ENCODE assay signal across 10 cellular contexts in the genomic region with DNA sequence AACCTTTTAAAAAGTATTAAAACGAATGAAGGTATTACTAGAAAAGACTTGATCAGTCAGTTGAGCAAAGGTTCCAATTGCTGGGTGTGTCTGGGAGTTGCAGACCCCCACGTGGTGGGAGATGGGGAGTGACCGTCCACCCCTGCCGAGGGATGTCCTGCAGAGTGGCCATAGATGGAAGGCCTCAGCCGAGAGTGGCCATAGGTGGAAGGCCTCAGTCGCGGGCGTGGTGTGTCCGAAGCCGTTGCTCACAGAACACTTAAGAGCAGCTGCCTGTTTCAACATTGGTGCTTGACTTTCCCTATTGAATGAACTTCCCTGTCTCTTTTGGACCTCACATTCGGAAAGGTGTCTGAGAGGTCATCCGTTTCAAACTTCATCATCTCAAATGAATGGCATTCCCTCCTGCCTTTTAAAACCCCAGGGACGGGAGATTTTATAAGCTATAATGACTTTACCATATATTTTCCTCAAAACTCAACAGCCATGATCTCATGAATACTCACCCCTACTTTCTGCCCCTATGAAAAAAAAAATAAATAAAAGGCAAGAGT.
DNase-seq lines count a peak whose midpoint lies in the region; ATAC-seq and TF ChIP-seq lines count a peak whose summit lies in the region.
"Had no signal": no experiment of that assay in that cellular context is flagged by ENCODE, and none has a peak within 500 bp of the region (broad histone marks: within the 10 kb centered on the region; RNA-seq: fewer than 3 reads in every experiment).

No MANE protein-coding gene starts in this region.

- no peak for TF ChIP-seq EP300 in tibial nerve (IDR thresholded peaks at IDR 0.05)

- H3K36me3 Mint-ChIP-seq in activated naive CD4-positive, alpha-beta T cell treated with anti-CD3 and anti-CD28 coated beads, Interleukin-2, amount 50 U/mL, for 24 hours, result peaks cover 6% of the 10 kb centered on the region
- peaks cover 1% of the 10 kb centered on the region for H3K36me3 Mint-ChIP-seq in activated T-helper 1 cell treated with anti-CD3 and anti-CD28 coated beads, Interleukin-12 subunit alpha, Interleukin-12 subunit beta, Interleukin-2, Interleukin-4 antibody, amounts not matched to agents 30 ng/mL and 10 ng/mL and 1 ng/mL, durations not matched to agents 14 hours and 24 hours and 36 hours (ENCODE audit: low read depth)
- no peaks in the 10 kb centered on the region for H3K36me3 Mint-ChIP-seq in naive B cell

- intact Hi-C loops in activated T-helper 1 cell treated with anti-CD3 and anti-CD28 coated beads, Interleukin-12 subunit alpha, Interleukin-12 subunit beta, Interleukin-2, Interleukin-4 antibody, amounts not matched to agents 30 ng/mL and 10 ng/mL and 1 ng/mL, durations not matched to agents 14 hours and 24 hours and 36 hours (cut with micrococcal nuclease), result loop anchor here (1.0 to 2.0 kb wide), 4 partner anchors 30 to 70 kb away; a partner anchor contains a TSS

- H3K27ac ChIP-seq in tibial nerve, result peak overlapping the region; percentile 2 to 81 (median 45)

- ATAC-seq in naive B cell (ENCODE audit: low read depth in 2 of 2) (no peak), HG02610 (IDR thresholded peaks at IDR 0.05; ENCODE audit: unreplicated experiment) (no peak), GM19467 (IDR thresholded peaks at IDR 0.05; ENCODE audit: unreplicated experiment) (no peak)

- TF ChIP-seq POLR2A in tibial nerve (IDR thresholded peaks at IDR 0.05), result no peak

- no peak for DNase-seq in activated naive CD4-positive, alpha-beta T cell treated with Interleukin-2 at 50 U/mL for 16 hours
- DNase-seq in activated T-helper 1 cell treated with anti-CD3 and anti-CD28 coated beads, Interleukin-12 subunit alpha, Interleukin-12 subunit beta, Interleukin-2, Interleukin-4 antibody, amounts not matched to agents 30 ng/mL and 10 ng/mL and 1 ng/mL, durations not matched to agents 14 hours and 24 hours and 36 hours (ENCODE audit: low spot score), result no peak
- DNase-seq in naive B cell (no peak), tibial nerve (ENCODE audit: low spot score in 2 of 2) (peak in 1 of 2 donors; percentile 13), GOT3 (lab: John Stamatoyannopoulos, UW) (no peak)
- DNase-seq: NCI-H1694 treated with DMSO at 0.1 percent for 48 hours had no signal

- H3K4me3 Mint-ChIP-seq in activated naive CD4-positive, alpha-beta T cell treated with anti-CD3 and anti-CD28 coated beads, Interleukin-2, amount 50 U/mL, for 24 hours, result peak overlapping the region; percentile 36
- H3K4me3 Mint-ChIP-seq in activated T-helper 1 cell treated with anti-CD3 and anti-CD28 coated beads, Interleukin-12 subunit alpha, Interleukin-12 subunit beta, Interleukin-2, Interleukin-4 antibody, amounts not matched to agents 30 ng/mL and 10 ng/mL and 1 ng/mL, durations not matched to agents 14 hours and 24 hours and 36 hours, result no peak overlapping the region
- H3K4me3 Mint-ChIP-seq in naive B cell, result no peak overlapping the region
- H3K4me3 Mint-ChIP-seq: T-cell had no signal

- H3K4me1 ChIP-seq in tibial nerve, result peaks cover 0 to 36% (median 0%) of the 10 kb centered on the region in 4 donors

- H3K27me3 Mint-ChIP-seq in activated naive CD4-positive, alpha-beta T cell treated with anti-CD3 and anti-CD28 coated beads, Interleukin-2, amount 50 U/mL, for 24 hours, result no peaks in the 10 kb centered on the region
- peaks cover 4% of the 10 kb centered on the region for H3K27me3 Mint-ChIP-seq in activated T-helper 1 cell treated with anti-CD3 and anti-CD28 coated beads, Interleukin-12 subunit alpha, Interleukin-12 subunit beta, Interleukin-2, Interleukin-4 antibody, amounts not matched to agents 30 ng/mL and 10 ng/mL and 1 ng/mL, durations not matched to agents 14 hours and 24 hours and 36 hours (ENCODE audit: insufficient read depth)
- no peaks in the 10 kb centered on the region for H3K27me3 Mint-ChIP-seq in naive B cell
- H3K27me3 Mint-ChIP-seq: T-cell had no signal

- no peaks in the 10 kb centered on the region for H3K9me3 ChIP-seq in tibial nerve

- H3K36me3 ChIP-seq in tibial nerve, result no peaks in the 10 kb centered on the region

- no peak for TF ChIP-seq CTCF in tibial nerve (IDR thresholded peaks at IDR 0.05)

- peak overlapping the region; percentile 59 for H3K27ac Mint-ChIP-seq in activated naive CD4-positive, alpha-beta T cell treated with anti-CD3 and anti-CD28 coated beads, Interleukin-2, amount 50 U/mL, for 24 hours
- peak overlapping the region; percentile 58 for H3K27ac Mint-ChIP-seq in activated T-helper 1 cell treated with anti-CD3 and anti-CD28 coated beads, Interleukin-12 subunit alpha, Interleukin-12 subunit beta, Interleukin-2, Interleukin-4 antibody, amounts not matched to agents 30 ng/mL and 10 ng/mL and 1 ng/mL, durations not matched to agents 14 hours and 24 hours and 36 hours
- H3K27ac Mint-ChIP-seq in naive B cell, result peak overlapping the region in 4 of 6 donors; percentile 29 to 84 (median 74)

- peaks cover 45% of the 10 kb centered on the region for H3K4me1 Mint-ChIP-seq in activated naive CD4-positive, alpha-beta T cell treated with anti-CD3 and anti-CD28 coated beads, Interleukin-2, amount 50 U/mL, for 24 hours
- peaks cover 18% of the 10 kb centered on the region for H3K4me1 Mint-ChIP-seq in activated T-helper 1 cell treated with anti-CD3 and anti-CD28 coated beads, Interleukin-12 subunit alpha, Interleukin-12 subunit beta, Interleukin-2, Interleukin-4 antibody, amounts not matched to agents 30 ng/mL and 10 ng/mL and 1 ng/mL, durations not matched to agents 14 hours and 24 hours and 36 hours (ENCODE audit: low read depth)
- H3K4me1 Mint-ChIP-seq in naive B cell, result peaks cover 38 to 90% (median 89%) of the 10 kb centered on the region in 3 donors

- H3K27me3 ChIP-seq in tibial nerve, result no peaks in the 10 kb centered on the region

- WGBS in tibial nerve, 2 donors, result 72 to 74% methylated on average over 13 of the region's 13 CpGs

- no peak overlapping the region for H3K4me3 ChIP-seq in tibial nerve

- H3K9me3 Mint-ChIP-seq in activated naive CD4-positive, alpha-beta T cell treated with anti-CD3 and anti-CD28 coated beads, Interleukin-2, amount 50 U/mL, for 24 hours, result peaks cover 4% of the 10 kb centered on the region
- peaks cover 4% of the 10 kb centered on the region for H3K9me3 Mint-ChIP-seq in activated T-helper 1 cell treated with anti-CD3 and anti-CD28 coated beads, Interleukin-12 subunit alpha, Interleukin-12 subunit beta, Interleukin-2, Interleukin-4 antibody, amounts not matched to agents 30 ng/mL and 10 ng/mL and 1 ng/mL, durations not matched to agents 14 hours and 24 hours and 36 hours
- no peaks in the 10 kb centered on the region for H3K9me3 Mint-ChIP-seq in naive B cell
- H3K9me3 Mint-ChIP-seq: T-cell had no signal
